8 cellular contexts compared by ENCODE assay signal in the genomic region with DNA sequence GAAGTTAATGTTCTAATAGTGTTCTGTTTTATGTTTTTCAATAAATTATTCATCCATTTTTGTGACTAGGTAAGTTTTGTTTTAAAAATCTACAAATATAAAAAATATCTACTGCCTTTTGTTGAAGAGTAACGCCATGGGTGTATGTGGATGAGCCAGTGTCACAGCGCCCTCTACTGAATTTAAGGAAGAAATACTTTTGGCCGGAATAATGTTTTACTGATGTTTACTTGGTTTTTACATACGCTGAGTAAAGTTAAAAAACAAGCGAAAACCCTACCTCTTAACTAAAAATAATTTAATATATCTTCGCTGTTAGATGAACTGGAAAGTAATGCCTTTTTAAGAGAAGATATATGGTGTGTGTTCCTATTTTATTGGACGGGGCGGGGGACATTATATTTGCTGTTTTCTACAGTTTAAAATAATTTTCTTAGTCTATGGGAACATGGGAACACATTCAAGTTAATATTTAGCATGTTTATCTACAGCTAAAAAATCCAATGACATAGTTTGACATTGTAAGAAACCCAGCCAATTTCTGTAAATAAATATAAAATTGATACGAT.
A peak's percentile ranks its signal among the peaks of the same experiment; 100 is the strongest.
DNase-seq lines count a peak whose midpoint lies in the region; ATAC-seq lines count a peak whose summit lies in the region.

No MANE protein-coding gene starts in this region.

- H3K4me1 Mint-ChIP-seq in activated CD4-positive, alpha-beta T cell treated with anti-CD3 and anti-CD28 coated beads for 36 hours: no peaks in the 10 kb centered on the region
- H3K4me1 Mint-ChIP-seq in naive thymus-derived CD4-positive, alpha-beta T cell: no peaks in the 10 kb centered on the region

- no peaks in the 10 kb centered on the region for H3K4me1 ChIP-seq in naive thymus-derived CD4-positive, alpha-beta T cell (ENCODE audit: control insufficient read depth in 2 of 2, insufficient read depth in 2 of 2, low read length in 2 of 2)

- DNase-seq in activated CD4-positive, alpha-beta T cell treated with anti-CD3 and anti-CD28 coated beads for 36 hours: peak; percentile 39
- no peak for DNase-seq in activated CD4-positive, alpha-beta T cell treated with anti-CD3 and anti-CD28 coated beads, Interleukin-2, amount 50 U/mL, for 48 hours
- DNase-seq in Jurkat, Clone E6-1 (ENCODE audit: low read depth, low spot score): peak; percentile 19
- DNase-seq in SHP77 treated with DMSO at 0.1 percent for 48 hours (lab: John Stamatoyannopoulos, UW): peak; percentile 62
- peak; percentile 61 for DNase-seq in epidermal melanocyte (ENCODE audit: insufficient read length, low spot score)
- DNase-seq in naive thymus-derived CD4-positive, alpha-beta T cell: peak in 7 of 9 donors; percentile 7 to 59 (median 39)
- no peak for DNase-seq in cortex of kidney (lab: John Stamatoyannopoulos, UW)

- H3K27ac ChIP-seq in naive thymus-derived CD4-positive, alpha-beta T cell (ENCODE audit: low read depth, low read length): no peak overlapping the region

- H3K27ac Mint-ChIP-seq in activated CD4-positive, alpha-beta T cell treated with anti-CD3 and anti-CD28 coated beads for 36 hours: no peak overlapping the region
- H3K27ac Mint-ChIP-seq in naive thymus-derived CD4-positive, alpha-beta T cell: no peak overlapping the region

- POLR2A ChIA-PET in activated CD4-positive, alpha-beta T cell treated with anti-CD3 and anti-CD28 coated beads for 36 hours (lab: Charles Lee): no interaction called here
- POLR2A ChIA-PET in naive thymus-derived CD4-positive, alpha-beta T cell (lab: Charles Lee): interaction anchor here (0.6 kb wide), 1 partner anchor 8 kb away, joined by 3 read pairs; no protein-coding TSS in a partner anchor

- H3K27me3 Mint-ChIP-seq in activated CD4-positive, alpha-beta T cell treated with anti-CD3 and anti-CD28 coated beads for 36 hours: no peaks in the 10 kb centered on the region
- peaks cover 0 to 6% (median 5%) of the 10 kb centered on the region in 5 donors for H3K27me3 Mint-ChIP-seq in naive thymus-derived CD4-positive, alpha-beta T cell

- intact Hi-C loops in activated CD4-positive, alpha-beta T cell treated with anti-CD3 and anti-CD28 coated beads for 36 hours (cut with DNase I, micrococcal nuclease): loop anchor here (1.0 to 5.0 kb wide), 5 partner anchors 108 to 688 kb away; a partner anchor contains a TSS
- intact Hi-C loops in naive thymus-derived CD4-positive, alpha-beta T cell (cut with micrococcal nuclease): loop anchor here (1.0 to 10.0 kb wide), 6 partner anchors 113 to 686 kb away; no protein-coding TSS in a partner anchor

- CTCF ChIA-PET in activated CD4-positive, alpha-beta T cell treated with anti-CD3 and anti-CD28 coated beads for 36 hours (lab: Charles Lee): interaction anchor here (0.7 to 4.2 kb wide), 13 partner anchors 9 to 352 kb away, joined by 3 to 41 read pairs (median 3); a partner anchor contains a TSS
- CTCF ChIA-PET in naive thymus-derived CD4-positive, alpha-beta T cell (lab: Charles Lee): interaction anchor here (0.7 to 1.6 kb wide), 5 partner anchors 33 to 342 kb away, joined by 3 to 6 read pairs (median 3); no protein-coding TSS in a partner anchor

- H3K36me3 Mint-ChIP-seq in activated CD4-positive, alpha-beta T cell treated with anti-CD3 and anti-CD28 coated beads for 36 hours (ENCODE audit: low read depth): no peaks in the 10 kb centered on the region
- no peaks in the 10 kb centered on the region for H3K36me3 Mint-ChIP-seq in naive thymus-derived CD4-positive, alpha-beta T cell

- H3K27me3 ChIP-seq in naive thymus-derived CD4-positive, alpha-beta T cell (ENCODE audit: control insufficient read depth in 2 of 2, insufficient read depth in 2 of 2, low read length in 2 of 2): no peaks in the 10 kb centered on the region

- no peak overlapping the region for H3K4me3 ChIP-seq in Jurkat, Clone E6-1 (ENCODE audit: low read length)
- no peak overlapping the region for H3K4me3 ChIP-seq in naive thymus-derived CD4-positive, alpha-beta T cell (ENCODE audit: low read length)

- H3K9me3 Mint-ChIP-seq in activated CD4-positive, alpha-beta T cell treated with anti-CD3 and anti-CD28 coated beads for 36 hours (ENCODE audit: low read depth): no peaks in the 10 kb centered on the region
- peaks cover 0 to under 1% (median 0%) of the 10 kb centered on the region in 11 donors for H3K9me3 Mint-ChIP-seq in naive thymus-derived CD4-positive, alpha-beta T cell

- H3K36me3 ChIP-seq in naive thymus-derived CD4-positive, alpha-beta T cell (ENCODE audit: control insufficient read depth in 2 of 3, insufficient read depth in 3 of 3, low read length in 3 of 3): no peaks in the 10 kb centered on the region

- ATAC-seq in activated CD4-positive, alpha-beta T cell treated with anti-CD3 and anti-CD28 coated beads for 36 hours: peak; percentile 68
- peak; percentile 78 for ATAC-seq in GM21447 (IDR thresholded peaks at IDR 0.05; ENCODE audit: unreplicated experiment)
- ATAC-seq in naive thymus-derived CD4-positive, alpha-beta T cell: peak; percentile 76

- no peaks in the 10 kb centered on the region for H3K9me3 ChIP-seq in naive thymus-derived CD4-positive, alpha-beta T cell (ENCODE audit: control insufficient read depth in 2 of 3, low read length in 3 of 3)

- no peak overlapping the region for H3K4me3 Mint-ChIP-seq in activated CD4-positive, alpha-beta T cell treated with anti-CD3 and anti-CD28 coated beads for 36 hours
- H3K4me3 Mint-ChIP-seq in naive thymus-derived CD4-positive, alpha-beta T cell: no peak overlapping the region

Comparison
In these comparisons a context has a peak if more than half of its experiments do, and no peak if none do; other contexts are left out.
1. DNase-seq: peak in activated CD4-positive, alpha-beta T cell treated with anti-CD3 and anti-CD28 coated beads for 36 hours (single experiment), Jurkat, Clone E6-1 (single experiment), SHP77 treated with DMSO at 0.1 percent for 48 hours (single experiment), epidermal melanocyte (single experiment) and naive thymus-derived CD4-positive, alpha-beta T cell (7 of 9); none in activated CD4-positive, alpha-beta T cell treated with anti-CD3 and anti-CD28 coated beads, Interleukin-2, amount 50 U/mL, for 48 hours (0 of 2) and cortex of kidney (single experiment).
2. Peak in every context shown above with its lines, with median percentiles within 50 percentile points of each other: ATAC-seq.